In the genomic region with DNA sequence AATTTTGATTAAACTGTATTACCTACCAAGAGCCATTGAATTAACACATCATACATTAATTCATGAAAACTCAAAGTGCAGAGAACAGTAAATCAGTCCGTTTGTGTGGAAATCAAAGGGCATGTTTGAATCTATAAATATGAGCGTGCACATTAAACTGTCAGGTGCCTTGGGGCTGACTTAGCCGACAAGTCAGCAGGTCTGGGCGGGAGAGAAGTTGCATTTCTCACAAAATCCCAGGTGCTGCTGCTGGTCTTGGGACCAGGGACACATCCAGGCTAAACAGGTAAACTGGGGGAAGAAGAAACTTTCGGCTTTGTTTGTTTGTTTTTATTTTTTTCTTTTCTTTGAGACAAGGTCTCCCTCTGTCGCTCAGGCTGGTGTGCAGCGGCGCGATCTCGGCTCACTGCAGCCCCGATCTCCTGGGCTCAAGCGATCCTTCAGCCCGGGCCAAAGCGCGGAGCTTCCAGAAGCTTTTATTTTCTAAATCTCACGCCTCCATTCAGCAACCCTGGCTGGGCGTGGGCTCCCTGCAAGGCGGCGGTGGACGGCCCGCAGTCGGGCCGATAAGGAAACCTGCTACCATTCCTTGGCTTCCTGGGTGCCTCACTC, we compare ENCODE assay signal across 8 cellular contexts.
DNase-seq lines count a peak whose midpoint lies in the region; ATAC-seq, FAIRE-seq and TF ChIP-seq lines count a peak whose summit lies in the region.

No MANE protein-coding gene starts in this region.

- no peak for DNase-seq in AG04449 (ENCODE audit: low read depth, low spot score)
- peak; percentile 85 for DNase-seq in NAMALWA (ENCODE audit: low spot score)
- DNase-seq in activated CD4-positive, alpha-beta memory T cell treated with anti-CD3 and anti-CD28 coated beads, Interleukin-2, amount 10 ng/mL, durations not matched to agents 7 days and 5 days: peak; percentile 70
- DNase-seq in cardiac muscle cell (ENCODE audit: low read depth in 1 of 2, low spot score in 1 of 2): peak; percentile 71 to 76
- no peak for DNase-seq in progenitor cell of endocrine pancreas (ENCODE audit: low spot score, unreplicated experiment)
- no peak for DNase-seq in GM19239 (ENCODE audit: insufficient read length, low spot score)

- peak overlapping the region; percentile 84 for H3K4me3 ChIP-seq in AG04449 (ENCODE audit: low read depth, low read length)
- H3K4me3 ChIP-seq in cardiac muscle cell: peak overlapping the region; percentile 70

- H3K4me3 Mint-ChIP-seq in activated CD4-positive, alpha-beta memory T cell treated with anti-CD3 and anti-CD28 coated beads, Interleukin-2, amount 10 ng/mL, durations not matched to agents 7 days and 5 days: peak overlapping the region; percentile 93
- peak overlapping the region; percentile 91 for H3K4me3 Mint-ChIP-seq in progenitor cell of endocrine pancreas (ENCODE audit: low read depth)

- no peaks in the 10 kb centered on the region for H3K27me3 ChIP-seq in cardiac muscle cell

- peaks cover 11% of the 10 kb centered on the region for H3K9me3 Mint-ChIP-seq in activated CD4-positive, alpha-beta memory T cell treated with anti-CD3 and anti-CD28 coated beads, Interleukin-2, amount 10 ng/mL, durations not matched to agents 7 days and 5 days
- H3K9me3 Mint-ChIP-seq in progenitor cell of endocrine pancreas (ENCODE audit: low read depth): peaks cover 4% of the 10 kb centered on the region

- no peaks in the 10 kb centered on the region for H3K27me3 Mint-ChIP-seq in activated CD4-positive, alpha-beta memory T cell treated with anti-CD3 and anti-CD28 coated beads, Interleukin-2, amount 10 ng/mL, durations not matched to agents 7 days and 5 days
- H3K27me3 Mint-ChIP-seq in progenitor cell of endocrine pancreas: peaks cover 2% of the 10 kb centered on the region

- ATAC-seq in HG02642 (IDR thresholded peaks at IDR 0.05; ENCODE audit: poor library complexity, unreplicated experiment): peak; percentile 35

- peak overlapping the region; percentile 51 for H3K27ac ChIP-seq in cardiac muscle cell

- TF ChIP-seq CTCF in AG04449 (IDR thresholded peaks at IDR 0.05; ENCODE audit: insufficient read depth, low read length, missing control alignments): peak; percentile 18
- TF ChIP-seq CTCF in GM12872 (IDR thresholded peaks at IDR 0.05; ENCODE audit: insufficient read depth, low read depth, low read length): peak; percentile 50
- peak; percentile 37 for TF ChIP-seq CTCF in cardiac muscle cell (IDR thresholded peaks at IDR 0.05; ENCODE audit: low read depth, low read length)
- TF ChIP-seq CTCF in progenitor cell of endocrine pancreas (IDR thresholded peaks at IDR 0.05; ENCODE audit: unreplicated experiment): no peak

- no peaks in the 10 kb centered on the region for H3K4me1 ChIP-seq in cardiac muscle cell (ENCODE audit: low read depth)

- CTCF ChIA-PET in AG04449 (lab: Yijun Ruan, JAX): interaction anchor here (0.6 to 3.6 kb wide), 9 partner anchors 10 to 365 kb away, joined by 3 to 26 read pairs (median 4); partner anchors contain the start of gene ERCC4
- CTCF ChIA-PET in activated CD4-positive, alpha-beta memory T cell treated with anti-CD3 and anti-CD28 coated beads, Interleukin-2, amount 10 ng/mL, durations not matched to agents 7 days and 5 days (lab: Charles Lee): interaction anchor here (0.5 to 2.6 kb wide), 8 partner anchors 34 to 367 kb away, joined by 3 to 28 read pairs (median 6); partner anchors contain the start of gene ERCC4

- no peaks in the 10 kb centered on the region for H3K36me3 ChIP-seq in cardiac muscle cell

- peak overlapping the region; percentile 84 for H3K27ac Mint-ChIP-seq in activated CD4-positive, alpha-beta memory T cell treated with anti-CD3 and anti-CD28 coated beads, Interleukin-2, amount 10 ng/mL, durations not matched to agents 7 days and 5 days
- peak overlapping the region; percentile 97 for H3K27ac Mint-ChIP-seq in progenitor cell of endocrine pancreas

- peaks cover 17% of the 10 kb centered on the region for H3K4me1 Mint-ChIP-seq in activated CD4-positive, alpha-beta memory T cell treated with anti-CD3 and anti-CD28 coated beads, Interleukin-2, amount 10 ng/mL, durations not matched to agents 7 days and 5 days
- peaks cover 16% of the 10 kb centered on the region for H3K4me1 Mint-ChIP-seq in progenitor cell of endocrine pancreas (ENCODE audit: low read depth)

- no peak for FAIRE-seq in GM19239 (lab: Jason Lieb, UNC)

- peaks cover 10% of the 10 kb centered on the region for H3K36me3 Mint-ChIP-seq in activated CD4-positive, alpha-beta memory T cell treated with anti-CD3 and anti-CD28 coated beads, Interleukin-2, amount 10 ng/mL, durations not matched to agents 7 days and 5 days (ENCODE audit: low read depth)
- H3K36me3 Mint-ChIP-seq in progenitor cell of endocrine pancreas (ENCODE audit: insufficient read depth): no peaks in the 10 kb centered on the region

- H3K9me3 ChIP-seq in cardiac muscle cell (ENCODE audit: low read depth): no peaks in the 10 kb centered on the region

- POLR2A ChIA-PET in AG04449 (lab: Yijun Ruan, JAX): interaction anchor here (1.2 kb wide), 1 partner anchor 25 kb away, joined by 7 read pairs; no protein-coding TSS in a partner anchor
- POLR2A ChIA-PET in activated CD4-positive, alpha-beta memory T cell treated with anti-CD3 and anti-CD28 coated beads, Interleukin-2, amount 10 ng/mL, durations not matched to agents 7 days and 5 days (lab: Charles Lee): interaction anchor here (1.2 to 1.9 kb wide), 4 partner anchors 41 to 365 kb away, joined by 3 to 6 read pairs (median 6); partner anchors contain the start of gene ERCC4

Comparison
In these comparisons a context has a peak if more than half of its experiments do, and no peak if none do; other contexts are left out.
1. DNase-seq: peak in NAMALWA (single experiment), activated CD4-positive, alpha-beta memory T cell treated with anti-CD3 and anti-CD28 coated beads, Interleukin-2, amount 10 ng/mL, durations not matched to agents 7 days and 5 days (single experiment) and cardiac muscle cell (2 of 2); none in AG04449 (single experiment), progenitor cell of endocrine pancreas (single experiment) and GM19239 (single experiment).